Comparison of ENCODE assay signal across 8 cellular contexts in genomic region chr7:101321491-101322401, GRCh38. TPM values are rescaled to one million over a fixed set of nuclear protein-coding genes. Genes with fewer than 3 reads are reported as not detected.
DNase-seq lines count a peak whose midpoint lies in the region; ATAC-seq and TF ChIP-seq lines count a peak whose summit lies in the region.

Gene IFT22, minus strand, starts transcription at chr7:101321812. Its CDS starts 103 bp downstream, at chr7:101321709.

- peak within 1 kb of the TSS; percentile 21 for H3K27ac ChIP-seq in foreskin keratinocyte

- H3K36me3 ChIP-seq in ES-I3 (ENCODE audit: insufficient read depth, low read length) (0 out of 2 replicates have a peak, but pooled peaks cover 3% of the 10 kb centered on the region), H7 (replicated peaks; ENCODE audit: control insufficient read depth, insufficient read depth, low read length) (no peaks in the 10 kb centered on the region; the same call in 1 of the 2 replicates), MG63 (no peaks in the 10 kb centered on the region), neuron (ENCODE audit: insufficient read depth, low read length) (peaks cover 19% of the 10 kb centered on the region)

- H3K9ac ChIP-seq in ES-I3 (ENCODE audit: low read depth, low read length) = peak within 1 kb of the TSS; percentile 84

- peak within 1 kb of the TSS; percentile 84 for H3K4me3 ChIP-seq in H7 (ENCODE audit: insufficient read depth, low read depth, low read length)
- H3K4me3 ChIP-seq in MG63 = peak within 1 kb of the TSS; percentile 76
- H3K4me3 ChIP-seq in neuron (ENCODE audit: low read length) = peak within 1 kb of the TSS; percentile 96

- peak; percentile 88 for ATAC-seq in foreskin keratinocyte

- DNase-seq in H7 (peak; percentile 97), MG63 (peak; percentile 87), SHP77 (lab: John Stamatoyannopoulos, UW) (peak; percentile 83 to 94), foreskin keratinocyte (peak; percentile 50 to 68), stromal cell of bone marrow (ENCODE audit: low read depth) (peak; percentile 87)
- DNase-seq in activated gamma-delta T cell treated with anti-CD3 and anti-CD28 coated beads, Interleukin-2, amount 50 U/mL, for 16 hours (ENCODE audit: low read depth) = peak; percentile 73

- H3K4me1 ChIP-seq in ES-I3 (ENCODE audit: insufficient read depth, low read length) (no peaks in the 10 kb centered on the region), foreskin keratinocyte (no peaks in the 10 kb centered on the region), neuron (ENCODE audit: insufficient read depth, low read length) (peaks cover 8% of the 10 kb centered on the region)

- no peaks in the 10 kb centered on the region for H3K9me3 ChIP-seq in ES-I3 (ENCODE audit: control insufficient read depth, insufficient read depth, low read length)
- H3K9me3 ChIP-seq in MG63 = no peaks in the 10 kb centered on the region
- H3K9me3 ChIP-seq in neuron (ENCODE audit: low read length) = no peaks in the 10 kb centered on the region

- H3K27me3 ChIP-seq in H7 (ENCODE audit: control insufficient read depth, insufficient read depth, low read length) (no peaks in the 10 kb centered on the region), MG63 (no peaks in the 10 kb centered on the region), foreskin keratinocyte (no peaks in the 10 kb centered on the region), neuron (ENCODE audit: insufficient read depth, low read length) (no peaks in the 10 kb centered on the region)

- H2AFZ ChIP-seq in neuron (ENCODE audit: low read depth, low read length) = peak within 1 kb of the TSS; percentile 84

- peak; percentile 62 for TF ChIP-seq CTCF in foreskin keratinocyte (conservative IDR thresholded peaks at IDR 0.05)

RNA-seq across cellular contexts. Expression of gene IFT22, which starts in this region (rescaled TPM):
- 19.8 and 27.4 TPM in 2 replicates for total RNA-seq in H7 (2014; rRNA removed; shearing (Covaris generic))
- 15.6 and 21.1 TPM in 2 replicates for total RNA-seq in MG63 (2014; rRNA removed; shearing (Covaris generic); ENCODE audit: low replicate concordance)
- total RNA-seq in foreskin keratinocyte = 27.1 and 27.3 TPM in 2 replicates
- 31.1 and 32.9 TPM in 2 replicates for polyA plus RNA-seq in foreskin keratinocyte

Comparison
In these comparisons a context has a peak if more than half of its experiments do, and no peak if none do; other contexts are left out.
1. Peak in every context shown above with its lines: DNase-seq, ATAC-seq, H3K4me3 ChIP-seq and H3K27ac ChIP-seq.